Comparison of ENCODE assay signal across 8 cellular contexts in genomic region chr3:50292924-50293801, GRCh38. TPM values are rescaled to one million over a fixed set of nuclear protein-coding genes. Genes with fewer than 3 reads are reported as not detected.
DNase-seq lines count a peak whose midpoint lies in the region; ATAC-seq and TF ChIP-seq lines count a peak whose summit lies in the region.

No MANE protein-coding gene starts in this region.

- DNase-seq in HFF-Myc (ENCODE audit: extremely low read depth, low read depth) (no peak), left ventricle myocardium superior (no peak), GM20000 (ENCODE audit: low spot score) (no peak)
- no peak for DNase-seq in activated CD4-positive, alpha-beta memory T cell treated with anti-CD3 and anti-CD28 coated beads, Interleukin-2, amount 10 ng/mL, durations not matched to agents 7 days and 5 days

- ATAC-seq in left ventricle myocardium superior = peak; percentile 0
- no peak for ATAC-seq in GM19452 (IDR thresholded peaks at IDR 0.05; ENCODE audit: unreplicated experiment)
- ATAC-seq in GM21528 (IDR thresholded peaks at IDR 0.05; ENCODE audit: low FRiP score, unreplicated experiment) = no peak
- ATAC-seq in HG02642 (IDR thresholded peaks at IDR 0.05; ENCODE audit: poor library complexity, unreplicated experiment) = no peak

- H3K4me3 Mint-ChIP-seq in activated CD4-positive, alpha-beta memory T cell treated with anti-CD3 and anti-CD28 coated beads, Interleukin-2, amount 10 ng/mL, durations not matched to agents 7 days and 5 days = peak overlapping the region; percentile 81

- H3K4me3 ChIP-seq in HFF-Myc (replicated peaks; ENCODE audit: low read depth, low read length) (peak overlapping the region; percentile 100), skin epidermis (peak overlapping the region in 5 of 7 experiments; percentile 80 to 97 (median 94))

- H3K36me3 Mint-ChIP-seq in activated CD4-positive, alpha-beta memory T cell treated with anti-CD3 and anti-CD28 coated beads, Interleukin-2, amount 10 ng/mL, durations not matched to agents 7 days and 5 days (ENCODE audit: low read depth) = peaks cover 27% of the 10 kb centered on the region

- no peaks in the 10 kb centered on the region for H3K9me3 Mint-ChIP-seq in activated CD4-positive, alpha-beta memory T cell treated with anti-CD3 and anti-CD28 coated beads, Interleukin-2, amount 10 ng/mL, durations not matched to agents 7 days and 5 days

- POLR2A ChIA-PET in activated CD4-positive, alpha-beta memory T cell treated with anti-CD3 and anti-CD28 coated beads, Interleukin-2, amount 10 ng/mL, durations not matched to agents 7 days and 5 days (lab: Charles Lee) = interaction anchor here (0.7 to 2.8 kb wide), 20 partner anchors 10 to 309 kb away, joined by 3 to 22 read pairs (median 5); partner anchors contain the start of genes CYB561D2, HYAL1, NPRL2 and RASSF1

- no peak for TF ChIP-seq CTCF in HFF-Myc (IDR thresholded peaks at IDR 0.05; ENCODE audit: low read depth, low read length, missing control alignments)
- TF ChIP-seq CTCF in GM20000 (IDR thresholded peaks at IDR 0.05; ENCODE audit: extremely low read depth, missing control alignments) = no peak

- CTCF ChIA-PET in activated CD4-positive, alpha-beta memory T cell treated with anti-CD3 and anti-CD28 coated beads, Interleukin-2, amount 10 ng/mL, durations not matched to agents 7 days and 5 days (lab: Charles Lee) = interaction anchor here (0.7 to 2.5 kb wide), 11 partner anchors 11 to 66 kb away, joined by 3 to 12 read pairs (median 3); partner anchors contain the start of gene TUSC2

- peaks cover 45% of the 10 kb centered on the region for H3K4me1 Mint-ChIP-seq in activated CD4-positive, alpha-beta memory T cell treated with anti-CD3 and anti-CD28 coated beads, Interleukin-2, amount 10 ng/mL, durations not matched to agents 7 days and 5 days

- intact Hi-C loops in left ventricle myocardium superior (cut with micrococcal nuclease) = loop anchor here (2.0 kb wide), 1 partner anchor 18 kb away; no protein-coding TSS in a partner anchor

- H3K27ac ChIP-seq in skin epidermis = peak overlapping the region in 20 of 21 experiments; percentile 19 to 97 (median 87)

- peak overlapping the region; percentile 91 for H3K27ac Mint-ChIP-seq in activated CD4-positive, alpha-beta memory T cell treated with anti-CD3 and anti-CD28 coated beads, Interleukin-2, amount 10 ng/mL, durations not matched to agents 7 days and 5 days

- H3K27me3 Mint-ChIP-seq in activated CD4-positive, alpha-beta memory T cell treated with anti-CD3 and anti-CD28 coated beads, Interleukin-2, amount 10 ng/mL, durations not matched to agents 7 days and 5 days = no peaks in the 10 kb centered on the region

RNA-seq across cellular contexts. Expression of gene IFRD2, which starts 0.9 kb away (rescaled TPM):
- total RNA-seq in activated CD4-positive, alpha-beta memory T cell treated with anti-CD3 and anti-CD28 coated beads, Interleukin-2, amount 10 ng/mL, durations not matched to agents 7 days and 5 days = 10 to 100 TPM; 40.6 to 45.0 TPM
- total RNA-seq in left ventricle myocardium superior = 79.3 TPM

RNA-seq across cellular contexts. Expression of gene HYAL3, which starts 6.0 kb away (rescaled TPM):
- 10 to 100 TPM; 13.2 to 13.9 TPM for total RNA-seq in activated CD4-positive, alpha-beta memory T cell treated with anti-CD3 and anti-CD28 coated beads, Interleukin-2, amount 10 ng/mL, durations not matched to agents 7 days and 5 days
- 0.92 TPM for total RNA-seq in left ventricle myocardium superior

RNA-seq across cellular contexts. Expression of gene NAA80, which starts 6.0 kb away (rescaled TPM):
- 10 to 100 TPM; 41.5 to 49.4 TPM for total RNA-seq in activated CD4-positive, alpha-beta memory T cell treated with anti-CD3 and anti-CD28 coated beads, Interleukin-2, amount 10 ng/mL, durations not matched to agents 7 days and 5 days
- total RNA-seq in left ventricle myocardium superior = 6.7 TPM

RNA-seq across cellular contexts. Expression of gene HYAL1, which starts 10.2 kb away (rescaled TPM):
- total RNA-seq in activated CD4-positive, alpha-beta memory T cell treated with anti-CD3 and anti-CD28 coated beads, Interleukin-2, amount 10 ng/mL, durations not matched to agents 7 days and 5 days = under 1 TPM; 0.28 to 0.35 TPM
- total RNA-seq in left ventricle myocardium superior = 70.0 TPM

RNA-seq across cellular contexts. Expression of gene LSMEM2, which starts 14.3 kb away (rescaled TPM):
- total RNA-seq in activated CD4-positive, alpha-beta memory T cell treated with anti-CD3 and anti-CD28 coated beads, Interleukin-2, amount 10 ng/mL, durations not matched to agents 7 days and 5 days = not detected
- total RNA-seq in left ventricle myocardium superior = 31.6 TPM
